8 cellular contexts compared by ENCODE assay signal in the genomic region with DNA sequence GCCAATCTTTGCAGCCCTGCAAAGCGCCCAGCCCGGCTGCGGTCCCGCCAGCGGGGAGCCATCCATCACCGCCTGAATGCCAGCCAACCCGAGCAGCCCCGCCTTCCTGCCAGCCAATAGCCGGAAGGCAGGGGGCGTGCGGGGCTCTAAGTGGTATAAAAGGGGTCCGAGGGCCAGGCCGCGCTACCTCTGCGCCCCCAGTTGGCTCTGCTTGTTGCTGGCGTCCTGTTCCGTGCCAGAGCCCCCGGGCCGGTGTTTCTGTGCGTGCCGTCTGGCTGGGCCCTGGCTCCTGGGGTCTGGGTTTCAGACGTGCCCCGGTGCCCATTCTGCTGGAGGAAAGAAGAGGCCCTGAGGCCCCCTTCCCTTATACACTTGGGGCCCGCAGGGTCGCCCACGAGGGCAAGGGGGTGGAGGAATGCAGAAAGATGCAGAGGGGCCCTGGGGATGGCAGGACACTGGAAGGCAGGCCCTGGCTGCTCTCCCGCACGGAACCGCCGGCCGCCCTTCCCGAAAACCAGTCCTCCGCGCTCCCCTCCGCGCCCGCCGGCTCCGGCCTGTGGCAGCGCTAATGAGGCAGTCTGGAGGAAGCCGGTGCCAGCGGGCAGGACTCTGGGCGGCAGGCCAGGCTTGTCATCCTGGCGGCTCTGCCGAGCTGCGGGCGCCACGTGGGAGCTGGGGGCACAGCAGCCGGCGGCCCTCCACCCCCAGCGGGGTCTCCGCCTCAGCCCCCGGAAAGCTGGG. TPM values are rescaled to one million over a fixed set of nuclear protein-coding genes. Genes with fewer than 3 reads are reported as not detected.
DNase-seq lines count a peak whose midpoint lies in the region; ATAC-seq, FAIRE-seq and TF ChIP-seq lines count a peak whose summit lies in the region.

No MANE protein-coding gene starts in this region.

- intact Hi-C loops in left ventricle myocardium superior (cut with micrococcal nuclease) (loop anchor here (2.0 kb wide), 1 partner anchor 51 kb away; no protein-coding TSS in a partner anchor), pancreas (cut with DNase I) (loop anchor here in 1 of 3 donors (5.0 kb wide), 1 partner anchor 181 kb away; a partner anchor contains a TSS)

- FAIRE-seq in pancreas (lab: Jason Lieb, UNC) = no peak

- DNase-seq in DMS79 treated with DMSO at 0.1 percent for 48 hours (lab: John Stamatoyannopoulos, UW) (peak; percentile 72), NAMALWA (ENCODE audit: low spot score) (peak; percentile 91), SK-N-MC (ENCODE audit: low read depth, low spot score) (no peak), astrocyte of the cerebellum (ENCODE audit: low read depth) (no peak), left ventricle myocardium superior (peak; percentile 93), pancreas (peak; percentile 88 to 96 (median 93)), cortex of kidney (lab: John Stamatoyannopoulos, UW) (no peak)

- H3K9ac ChIP-seq in SK-N-MC (ENCODE audit: insufficient read length) = no peak overlapping the region

- 1 to 2% methylated on average over 45 to 53 of the region's 53 CpGs for WGBS in pancreas, 2 donors

- H3K36me3 ChIP-seq in SK-N-MC (ENCODE audit: insufficient read depth, low read length) (no peaks in the 10 kb centered on the region), pancreas (no peaks in the 10 kb centered on the region)

- no peaks in the 10 kb centered on the region for H3K27me3 ChIP-seq in pancreas

- H3K9me3 ChIP-seq in SK-N-MC (ENCODE audit: low read depth, low read length) (no peaks in the 10 kb centered on the region), pancreas (no peaks in the 10 kb centered on the region)

- TF ChIP-seq CTCF in astrocyte of the cerebellum (IDR thresholded peaks at IDR 0.05; ENCODE audit: low read depth, low read length, missing control alignments) = no peak
- peak in 3 of 4 donors; percentile 8 to 28 (median 22) for TF ChIP-seq CTCF in pancreas (IDR thresholded peaks at IDR 0.05)

- peaks cover 24 to 30% (median 28%) of the 10 kb centered on the region in 3 donors for H3K4me1 ChIP-seq in pancreas

- H3K4me3 ChIP-seq in SK-N-MC (peak overlapping the region; percentile 94), astrocyte of the cerebellum (ENCODE audit: low read depth, low read length) (peak overlapping the region; percentile 40), pancreas (peak overlapping the region; percentile 18 to 53 (median 32))

- ATAC-seq in left ventricle myocardium superior = peak; percentile 71
- peak; percentile 71 to 80 (median 76) for ATAC-seq in pancreas
- no peak for ATAC-seq in GM19455 (IDR thresholded peaks at IDR 0.05; ENCODE audit: unreplicated experiment)

- in situ Hi-C loops in astrocyte of the cerebellum (cut with HindIII; ENCODE audit: low sequenced_read_pairs) = no loop called here

- H3K27ac ChIP-seq in SK-N-MC = no peak overlapping the region
- H3K27ac ChIP-seq in pancreas = peak overlapping the region; percentile 63 to 86 (median 76)

RNA-seq across cellular contexts. Expression of a gene that starts 14.0 kb away (rescaled TPM):
- total RNA-seq in left ventricle myocardium superior = 58.2 TPM
- 10 to 100 TPM in 2 of 6 donors, 1 to 10 TPM in 4; 6.3 to 10.8 (median 8.6) TPM for total RNA-seq in pancreas
- polyA plus RNA-seq in pancreas = 1 to 10 TPM; 9.7 to 9.8 TPM

RNA-seq across cellular contexts. Expression of a gene that starts 24.6 kb away (rescaled TPM):
- total RNA-seq in left ventricle myocardium superior (886 TPM), pancreas (10 to 100 TPM; 27.4 to 74.0 (median 44.5) TPM)
- 10 to 100 TPM; 40.9 to 47.2 TPM for polyA plus RNA-seq in pancreas

RNA-seq across cellular contexts. Expression of a gene that starts 52.7 kb away (rescaled TPM):
- total RNA-seq in left ventricle myocardium superior (50.8 TPM), pancreas (100 to 1,000 TPM; 134 to 234 (median 165) TPM)
- 1,000 to 10,000 TPM; 1,052 to 1,312 TPM for polyA plus RNA-seq in pancreas

Comparison
In these comparisons a context has a peak if more than half of its experiments do, and no peak if none do; other contexts are left out.
1. DNase-seq: peak in DMS79 treated with DMSO at 0.1 percent for 48 hours (single experiment), NAMALWA (single experiment), left ventricle myocardium superior (single experiment) and pancreas (6 of 6); none in SK-N-MC (single experiment), astrocyte of the cerebellum (single experiment) and cortex of kidney (single experiment).
2. H3K4me3 ChIP-seq: peak in every context shown above with its lines; median percentile 94 in SK-N-MC; 40 in astrocyte of the cerebellum; 32 in pancreas.
3. RNA of a gene that starts 24.6 kb away (total RNA-seq): 886 TPM in left ventricle myocardium superior (single experiment); 27.4 to 74.0 TPM in pancreas; every median in the first group is over 10 times any median in the second.